ENCODE assay signal across 15 cellular contexts in genomic region chr4:7871356-7871755, GRCh38.
DNase-seq lines count a peak whose midpoint lies in the region; FAIRE-seq and TF ChIP-seq lines count a peak whose summit lies in the region.
"Had no signal": no experiment of that assay in that cellular context is flagged by ENCODE, and none has a peak within 500 bp of the region (broad histone marks: within the 10 kb centered on the region; RNA-seq: fewer than 3 reads in every experiment).

No MANE protein-coding gene starts in this region.

- H2AFZ ChIP-seq in astrocyte (ENCODE audit: low read depth, low read length), result no peak overlapping the region

- WGBS in stomach, 5 donors, result 87 to 94% (median 91%) methylated on average over 13 to 16 of the region's 16 CpGs

- H3K4me1 Mint-ChIP-seq in astrocyte (ENCODE audit: low read depth, unreplicated experiment), result peaks cover 48% of the 10 kb centered on the region

- H3K27me3 Mint-ChIP-seq in astrocyte (ENCODE audit: low read depth, unreplicated experiment), result no peaks in the 10 kb centered on the region
- H3K27me3 Mint-ChIP-seq: activated CD4-positive, alpha-beta T cell treated with anti-CD3 and anti-CD28 coated beads, Interleukin-2, amount 10 ng/mL, durations not matched to agents 7 days and 5 days; CD4-positive, CD25-positive, alpha-beta regulatory T cell; stimulated activated naive CD8-positive, alpha-beta T cell treated with anti-CD3 and anti-CD28 coated beads, Interleukin-15, Interleukin-2, amounts not matched to agents 100 ng/mL and 50 ng/mL, for 24 hours had no signal

- H3K4me3 Mint-ChIP-seq in astrocyte (ENCODE audit: unreplicated experiment), result no peak overlapping the region
- H3K4me3 Mint-ChIP-seq: activated CD4-positive, alpha-beta T cell treated with anti-CD3 and anti-CD28 coated beads, Interleukin-2, amount 10 ng/mL, durations not matched to agents 7 days and 5 days; CD4-positive, CD25-positive, alpha-beta regulatory T cell; stimulated activated naive CD8-positive, alpha-beta T cell treated with anti-CD3 and anti-CD28 coated beads, Interleukin-15, Interleukin-2, amounts not matched to agents 100 ng/mL and 50 ng/mL, for 24 hours had no signal

- no peaks in the 10 kb centered on the region for H3K27me3 ChIP-seq in astrocyte (ENCODE audit: insufficient read depth, low read length)
- H3K27me3 ChIP-seq in right atrium auricular region, result no peaks in the 10 kb centered on the region
- no peaks in the 10 kb centered on the region for H3K27me3 ChIP-seq in stomach

- peak overlapping the region; percentile 57 for H3K9ac ChIP-seq in astrocyte (ENCODE audit: low read length)

- H4K20me1 ChIP-seq in astrocyte (ENCODE audit: insufficient read depth, low read length), result peaks cover 11% of the 10 kb centered on the region

- H3K27ac ChIP-seq in astrocyte (ENCODE audit: low read depth, low read length), result peak overlapping the region; percentile 71
- H3K27ac ChIP-seq in right atrium auricular region, result peak overlapping the region; percentile 65 to 67
- peak overlapping the region in 3 of 5 donors; percentile 10 to 72 (median 21) for H3K27ac ChIP-seq in stomach

- no peak for TF ChIP-seq EP300 in stomach (IDR thresholded peaks at IDR 0.05)

- H3K4me2 ChIP-seq in astrocyte (ENCODE audit: low read length), result peak overlapping the region; percentile 52

- H3K9me3 ChIP-seq in astrocyte (ENCODE audit: insufficient read depth, low read depth, low read length), result no peaks in the 10 kb centered on the region
- H3K9me3 ChIP-seq in right atrium auricular region, result no peaks in the 10 kb centered on the region
- H3K9me3 ChIP-seq in stomach, result no peaks in the 10 kb centered on the region

- peaks cover 35% of the 10 kb centered on the region for H3K36me3 Mint-ChIP-seq in astrocyte (ENCODE audit: low read depth, unreplicated experiment)

- in situ Hi-C loops in G401 (cut with HindIII; ENCODE audit: low sequenced_read_pairs), result no loop called here

- H3K4me3 ChIP-seq in astrocyte (ENCODE audit: insufficient read depth, low read depth, low read length), result no peak overlapping the region
- H3K4me3 ChIP-seq in right atrium auricular region, result peak overlapping the region; percentile 18 to 25
- H3K4me3 ChIP-seq in stomach, result no peak overlapping the region
- H3K4me3 ChIP-seq: lung had no signal

- no peak for TF ChIP-seq POLR2A in stomach (IDR thresholded peaks at IDR 0.05)

- intact Hi-C loops in stomach (cut with DNase I; ENCODE audit: low total_unique reads), result no loop called here

- DNase-seq in G401 (ENCODE audit: low spot score) (peak; percentile 77), astrocyte (ENCODE audit: low read depth) (no peak), right atrium auricular region (ENCODE audit: low spot score) (no peak), stomach (no peak), dermis blood vessel endothelial cell (no peak), COLO829 (ENCODE audit: low spot score) (no peak), HCEC 1CT (no peak)
- DNase-seq: activated CD4-positive, alpha-beta T cell treated with anti-CD3 and anti-CD28 coated beads, Interleukin-2, amount 10 ng/mL, durations not matched to agents 7 days and 5 days; CD4-positive, CD25-positive, alpha-beta regulatory T cell; NCI-H2107; SHP77 treated with DMSO at 0.1 percent for 48 hours; T1000 had no signal

- H3K4me1 ChIP-seq in astrocyte (ENCODE audit: insufficient read depth, low read length), result peaks cover 44% of the 10 kb centered on the region
- peaks cover 0 to 32% of the 10 kb centered on the region in 2 donors for H3K4me1 ChIP-seq in right atrium auricular region
- peaks cover 4 to 35% (median 22%) of the 10 kb centered on the region in 4 donors for H3K4me1 ChIP-seq in stomach

- peaks cover 3% of the 10 kb centered on the region for H3K9me3 Mint-ChIP-seq in astrocyte (ENCODE audit: unreplicated experiment)
- H3K9me3 Mint-ChIP-seq: activated CD4-positive, alpha-beta T cell treated with anti-CD3 and anti-CD28 coated beads, Interleukin-2, amount 10 ng/mL, durations not matched to agents 7 days and 5 days; stimulated activated naive CD8-positive, alpha-beta T cell treated with anti-CD3 and anti-CD28 coated beads, Interleukin-15, Interleukin-2, amounts not matched to agents 100 ng/mL and 50 ng/mL, for 24 hours had no signal

- H3K27ac Mint-ChIP-seq in astrocyte (ENCODE audit: unreplicated experiment), result peak overlapping the region; percentile 62
- H3K27ac Mint-ChIP-seq: activated CD4-positive, alpha-beta T cell treated with anti-CD3 and anti-CD28 coated beads, Interleukin-2, amount 10 ng/mL, durations not matched to agents 7 days and 5 days; stimulated activated naive CD8-positive, alpha-beta T cell treated with anti-CD3 and anti-CD28 coated beads, Interleukin-15, Interleukin-2, amounts not matched to agents 100 ng/mL and 50 ng/mL, for 24 hours had no signal

- no peak for FAIRE-seq in astrocyte (lab: Jason Lieb, UNC)
- FAIRE-seq: GM12892 had no signal

- peaks cover 95% of the 10 kb centered on the region for H3K79me2 ChIP-seq in astrocyte (ENCODE audit: insufficient read depth, low read length)

- no peak for TF ChIP-seq CTCF in astrocyte (IDR thresholded peaks at IDR 0.05; ENCODE audit: insufficient read depth, low read depth, low read length)
- no peak for TF ChIP-seq CTCF in right atrium auricular region (IDR thresholded peaks at IDR 0.05)
- TF ChIP-seq CTCF in stomach (IDR thresholded peaks at IDR 0.05), result no peak

- H3K36me3 ChIP-seq in astrocyte (ENCODE audit: insufficient read depth, low read length), result peaks cover 41% of the 10 kb centered on the region
- H3K36me3 ChIP-seq in right atrium auricular region, result peaks cover 14% of the 10 kb centered on the region
- peaks cover 0 to 25% (median 17%) of the 10 kb centered on the region in 4 donors for H3K36me3 ChIP-seq in stomach

Comparison
In these comparisons a context has a peak if more than half of its experiments do, and no peak if none do; other contexts are left out.
1. H3K27ac ChIP-seq: peak in every context shown above with its lines; median percentile 71 in astrocyte; 66 in right atrium auricular region; 21 in stomach.
2. H3K4me3 ChIP-seq: peak in right atrium auricular region (2 of 2); none in astrocyte (single experiment) and stomach (0 of 4).